1 cellular context compared by ENCODE assay signal in genomic region chr1:156198831-156199349, GRCh38.
TF ChIP-seq lines count a peak whose summit lies in the region.

No MANE protein-coding gene starts in this region.

TF ChIP-seq in GM12878, 131 proteins besides CTCF, POLR2A, EP300 and RAD21 (continues in another document):
- TF ChIP-seq RELB (IDR thresholded peaks at IDR 0.05; ENCODE audit: low read depth) (peak; percentile 60; the same call in 1 of the 2 replicates), BACH1 (IDR thresholded peaks at IDR 0.05; ENCODE audit: borderline replicate concordance) (no peak), SMARCA5 (IDR thresholded peaks at IDR 0.05) (no peak), HCFC1 (IDR thresholded peaks at IDR 0.05; ENCODE audit: low read length) (no peak), POLR2AphosphoS2 (IDR thresholded peaks at IDR 0.05; ENCODE audit: low read depth, low read length) (no peak), RBBP5 (conservative IDR thresholded peaks at IDR 0.05) (no peak), LARP7 (IDR thresholded peaks at IDR 0.05) (no peak), SRF (IDR thresholded peaks at IDR 0.05; ENCODE audit: low read depth in 2 of 2, low read length in 2 of 2) (no peak), CBX5 (IDR thresholded peaks at IDR 0.05; ENCODE audit: low read depth) (no peak), ASH2L (IDR thresholded peaks at IDR 0.05; ENCODE audit: borderline replicate concordance, low read depth) (peak; percentile 80; the same call in 1 of the 2 replicates), ZNF384 (IDR thresholded peaks at IDR 0.05; ENCODE audit: borderline replicate concordance, low read depth, low read length) (no peak), SREBF2 (IDR thresholded peaks at IDR 0.05; ENCODE audit: low read length) (no peak), ZNF207 (IDR thresholded peaks at IDR 0.05; ENCODE audit: borderline replicate concordance) (no peak), TCF12 (IDR thresholded peaks at IDR 0.05; ENCODE audit: low read depth, low read length) (no peak), FOS (IDR thresholded peaks at IDR 0.05; ENCODE audit: borderline replicate concordance, extremely low read depth, insufficient read length) (no peak), PML (IDR thresholded peaks at IDR 0.05; ENCODE audit: low read length) (no peak), CREM (IDR thresholded peaks at IDR 0.05; ENCODE audit: low read depth) (no peak), ATF7 (IDR thresholded peaks at IDR 0.05; ENCODE audit: low read depth) (no peak; the same call in 1 of the 2 replicates), SIX5 (IDR thresholded peaks at IDR 0.05; ENCODE audit: low read depth, low read length, severe bottlenecking) (no peak), NKRF (conservative IDR thresholded peaks at IDR 0.05) (no peak), ZNF24 (IDR thresholded peaks at IDR 0.05) (no peak), ZBED1 (IDR thresholded peaks at IDR 0.05; ENCODE audit: borderline replicate concordance) (no peak), ZNF592 (IDR thresholded peaks at IDR 0.05) (no peak), POU2F2 (IDR thresholded peaks at IDR 0.05; ENCODE audit: borderline replicate concordance, low read depth, low read length) (no peak), PAX8 (IDR thresholded peaks at IDR 0.05) (no peak), NR2F1 (conservative IDR thresholded peaks at IDR 0.05) (peak; percentile 76), STAT1 (conservative IDR thresholded peaks at IDR 0.05) (no peak), EZH2 (IDR thresholded peaks at IDR 0.05; ENCODE audit: borderline replicate concordance, control insufficient read depth, low read depth, low read length) (no peak), ZNF622 (IDR thresholded peaks at IDR 0.05) (no peak), MEF2B (IDR thresholded peaks at IDR 0.05; ENCODE audit: partially characterized antibody, poor library complexity, severe bottlenecking) (peak; percentile 78), CEBPB (IDR thresholded peaks at IDR 0.05; ENCODE audit: borderline replicate concordance in 1 of 2, low read depth in 2 of 2, low read length in 2 of 2) (no peak), TBL1XR1 (IDR thresholded peaks at IDR 0.05; ENCODE audit: low read depth, low read length) (no peak), IKZF1 (conservative IDR thresholded peaks at IDR 0.05) (peak; percentile 62), NBN (IDR thresholded peaks at IDR 0.05) (0 out of 2 replicates have a peak, but pooled peaks have one; percentile 56), KDM1A (IDR thresholded peaks at IDR 0.05; ENCODE audit: borderline replicate concordance) (no peak), GATAD2B (conservative IDR thresholded peaks at IDR 0.05; ENCODE audit: low read depth) (peak; percentile 57; the same call in 1 of the 2 replicates), MTA3 (IDR thresholded peaks at IDR 0.05; ENCODE audit: borderline replicate concordance, low read length) (no peak), JUND (IDR thresholded peaks at IDR 0.05; ENCODE audit: low read depth, low read length) (no peak), CUX1 (IDR thresholded peaks at IDR 0.05; ENCODE audit: insufficient replicate concordance, low read depth, low read length) (no peak), NFYA (IDR thresholded peaks at IDR 0.05; ENCODE audit: borderline replicate concordance, low read depth, low read length) (no peak), RUNX3 (IDR thresholded peaks at IDR 0.05; ENCODE audit: low read length) (peak; percentile 74), ZZZ3 (IDR thresholded peaks at IDR 0.05; ENCODE audit: control insufficient read depth, insufficient read length, low read depth) (no peak), MTA2 (IDR thresholded peaks at IDR 0.05; ENCODE audit: low read depth) (peak; percentile 43; the same call in 1 of the 2 replicates), PRDM15 (CRISPR knock-in tag; IDR thresholded peaks at IDR 0.05) (no peak), MYC (IDR thresholded peaks at IDR 0.05; ENCODE audit: insufficient read depth, insufficient read length, insufficient replicate concordance, low read length, severe bottlenecking) (no peak), ZNF687 (IDR thresholded peaks at IDR 0.05) (peak; percentile 47; the same call in 1 of the 2 replicates), HDAC2 (IDR thresholded peaks at IDR 0.05) (no peak)
